In genomic region chr6:142455957-142456589, GRCh38 we compare ENCODE assay signal across 17 cellular contexts.
DNase-seq lines count a peak whose midpoint lies in the region; ATAC-seq and TF ChIP-seq lines count a peak whose summit lies in the region.
"Had no signal": no experiment of that assay in that cellular context is flagged by ENCODE, and none has a peak within 500 bp of the region (broad histone marks: within the 10 kb centered on the region; RNA-seq: fewer than 3 reads in every experiment).

No MANE protein-coding gene starts in this region.

- no peak overlapping the region for H3K9ac ChIP-seq in H9 (ENCODE audit: extremely low read depth, insufficient read length, low read length)
- no peak overlapping the region for H3K9ac ChIP-seq in Karpas-422 (ENCODE audit: low read length)
- H3K9ac ChIP-seq: BLaER1 had no signal

- no peak overlapping the region for H2AFZ ChIP-seq in H9 (ENCODE audit: low read length)
- H2AFZ ChIP-seq in Karpas-422 (ENCODE audit: low read length), result no peak overlapping the region

- no peaks in the 10 kb centered on the region for H3K4me1 ChIP-seq in H9 (ENCODE audit: insufficient read depth, low read length)
- H3K4me1 ChIP-seq in Karpas-422 (ENCODE audit: low read length), result no peaks in the 10 kb centered on the region
- H3K4me1 ChIP-seq: BLaER1 had no signal

- no peaks in the 10 kb centered on the region for H4K20me1 ChIP-seq in H9 (ENCODE audit: control insufficient read depth, insufficient read depth, insufficient read length)
- no peaks in the 10 kb centered on the region for H4K20me1 ChIP-seq in Karpas-422 (ENCODE audit: insufficient read depth, low read depth, low read length)
- H4K20me1 ChIP-seq: BLaER1 had no signal

- no peak overlapping the region for H2BK12ac ChIP-seq in H9 (ENCODE audit: insufficient read length, low read depth, low read length)

- H3K9me3 Mint-ChIP-seq in H9 (no peaks in the 10 kb centered on the region; a peak in 2 of 5 replicates), chondrocyte (ENCODE audit: low read depth) (no peaks in the 10 kb centered on the region)
- H3K9me3 Mint-ChIP-seq in stimulated activated memory B cell treated with anti-CD40 and anti-IgM and Interleukin-4, amounts not matched to agents 10 μg/mL and 1 μg/mL and 100 μg/mL, for 72 hours, result peaks cover 6% of the 10 kb centered on the region

- DNase-seq in H9 (no peak), chondrocyte (ENCODE audit: low spot score) (no peak), left lobe of liver (ENCODE audit: low spot score) (no peak), renal cortical epithelial cell (ENCODE audit: low read depth) (peak; percentile 23), Karpas-422 (no peak)
- DNase-seq: 8988T; Calu3; CD4-positive, alpha-beta memory T cell; DMS79 treated with DMSO at 0.1 percent for 48 hours; GF-D8; GOT3; IMR-90 had no signal

- H3K4me1 Mint-ChIP-seq in H9, result 0 out of 4 replicates have a peak, but pooled peaks cover 6% of the 10 kb centered on the region in 2 experiments
- H3K4me1 Mint-ChIP-seq in chondrocyte (ENCODE audit: low read depth), result peaks cover 19% of the 10 kb centered on the region
- no peaks in the 10 kb centered on the region for H3K4me1 Mint-ChIP-seq in stimulated activated memory B cell treated with anti-CD40 and anti-IgM and Interleukin-4, amounts not matched to agents 10 μg/mL and 1 μg/mL and 100 μg/mL, for 72 hours
- H3K4me1 Mint-ChIP-seq: CD14-positive monocyte; CD4-positive, alpha-beta memory T cell had no signal

- H3K56ac ChIP-seq in H9 (ENCODE audit: insufficient read length, low read depth, low read length), result no peak overlapping the region

- no peak overlapping the region for H3T11ph ChIP-seq in H9 (ENCODE audit: low read length)

- no CpG with 5 or more reads among the region's 8 CpGs for WGBS in H9 (ENCODE audit: extremely low coverage, insufficient read length, low lambda C conversion rate)

- H3K4me3 Mint-ChIP-seq in H9, result no peak overlapping the region
- H3K4me3 Mint-ChIP-seq in chondrocyte (ENCODE audit: unreplicated experiment), result no peak overlapping the region
- no peak overlapping the region for H3K4me3 Mint-ChIP-seq in stimulated activated memory B cell treated with anti-CD40 and anti-IgM and Interleukin-4, amounts not matched to agents 10 μg/mL and 1 μg/mL and 100 μg/mL, for 72 hours
- H3K4me3 Mint-ChIP-seq: CD14-positive monocyte; CD4-positive, alpha-beta memory T cell had no signal

- no peaks in the 10 kb centered on the region for H3K36me3 Mint-ChIP-seq in H9 (ENCODE audit: insufficient read depth in 1 of 3, low read depth in 3 of 3)
- no peaks in the 10 kb centered on the region for H3K36me3 Mint-ChIP-seq in chondrocyte (ENCODE audit: low read depth)
- H3K36me3 Mint-ChIP-seq in stimulated activated memory B cell treated with anti-CD40 and anti-IgM and Interleukin-4, amounts not matched to agents 10 μg/mL and 1 μg/mL and 100 μg/mL, for 72 hours, result no peaks in the 10 kb centered on the region
- H3K36me3 Mint-ChIP-seq: CD14-positive monocyte; CD4-positive, alpha-beta memory T cell had no signal

- H3K79me1 ChIP-seq in H9 (ENCODE audit: insufficient read depth, low read depth, low read length, poor library complexity, severe bottlenecking), result no peaks in the 10 kb centered on the region

- H3K36me3 ChIP-seq in Karpas-422 (ENCODE audit: insufficient read depth, low read length), result no peaks in the 10 kb centered on the region
- H3K36me3 ChIP-seq: BLaER1, HAP-1 had no signal

- TF ChIP-seq CTCF in H9 (conservative IDR thresholded peaks at IDR 0.05) (no peak), chondrocyte (IDR thresholded peaks at IDR 0.05) (no peak)

- H3K4me2 ChIP-seq in H9 (ENCODE audit: insufficient read depth, insufficient read length, low read length) (no peak overlapping the region), Karpas-422 (ENCODE audit: low read depth, low read length, poor library complexity, severe bottlenecking) (no peak overlapping the region)
- H3K4me2 ChIP-seq: BLaER1 had no signal

- H3K23ac ChIP-seq in H9 (ENCODE audit: insufficient read length, low read depth, low read length), result no peak overlapping the region

- H3K23me2 ChIP-seq in H9 (ENCODE audit: insufficient read length, low read depth, low read length, poor library complexity, severe bottlenecking), result peaks cover 2% of the 10 kb centered on the region

- no peak overlapping the region for H3K4me3 ChIP-seq in Karpas-422 (ENCODE audit: low read length)
- H3K4me3 ChIP-seq: BLaER1, HAP-1 had no signal

- H2BK20ac ChIP-seq in H9 (ENCODE audit: low read depth, low read length, poor library complexity, severe bottlenecking), result peak overlapping the region; percentile 26

- no peak overlapping the region for H2BK120ac ChIP-seq in H9 (ENCODE audit: low read depth, low read length, poor library complexity, severe bottlenecking)

- no peaks in the 10 kb centered on the region for H3K27me3 Mint-ChIP-seq in H9 (ENCODE audit: low read depth)
- no peaks in the 10 kb centered on the region for H3K27me3 Mint-ChIP-seq in chondrocyte (ENCODE audit: low read depth)
- H3K27me3 Mint-ChIP-seq in stimulated activated memory B cell treated with anti-CD40 and anti-IgM and Interleukin-4, amounts not matched to agents 10 μg/mL and 1 μg/mL and 100 μg/mL, for 72 hours, result peaks cover 4% of the 10 kb centered on the region

- H4K91ac ChIP-seq in H9 (ENCODE audit: insufficient read length, low read depth, low read length), result no peak overlapping the region

- H3K14ac ChIP-seq in H9 (ENCODE audit: insufficient read depth, low read length), result no peak overlapping the region

- H4K5ac ChIP-seq in H9 (ENCODE audit: insufficient read length, low read depth, low read length), result no peak overlapping the region

- H2BK5ac ChIP-seq in H9 (ENCODE audit: insufficient read length, low read length), result no peak overlapping the region

- ATAC-seq in left lobe of liver (peak; percentile 8), HG03378 (IDR thresholded peaks at IDR 0.05; ENCODE audit: unreplicated experiment) (no peak)
- no peak for ATAC-seq in stimulated activated memory B cell treated with anti-CD40 and anti-IgM and Interleukin-4, amounts not matched to agents 10 μg/mL and 1 μg/mL and 100 μg/mL, for 72 hours

- no peak overlapping the region for H4K8ac ChIP-seq in H9 (replicated peaks; ENCODE audit: insufficient read length, low read depth, low read length)

- H3K79me2 ChIP-seq in H9 (ENCODE audit: insufficient read depth, low read length) (no peaks in the 10 kb centered on the region), Karpas-422 (ENCODE audit: low read length) (no peaks in the 10 kb centered on the region)

- H3K27ac ChIP-seq in H9 (ENCODE audit: insufficient read length, low read depth, low read length) (no peak overlapping the region), Karpas-422 (ENCODE audit: low read length) (no peak overlapping the region)
- H3K27ac ChIP-seq: BLaER1 had no signal

- no peak overlapping the region for H3K18ac ChIP-seq in H9 (ENCODE audit: insufficient read length, low read depth, low read length)

- H3K27ac Mint-ChIP-seq in H9 (no peak overlapping the region), chondrocyte (ENCODE audit: unreplicated experiment) (peak overlapping the region; percentile 45)
- no peak overlapping the region for H3K27ac Mint-ChIP-seq in stimulated activated memory B cell treated with anti-CD40 and anti-IgM and Interleukin-4, amounts not matched to agents 10 μg/mL and 1 μg/mL and 100 μg/mL, for 72 hours
- H3K27ac Mint-ChIP-seq: CD14-positive monocyte; CD4-positive, alpha-beta memory T cell had no signal

- no peak overlapping the region for H3K4ac ChIP-seq in H9 (ENCODE audit: low read depth, low read length)

- H2AK5ac ChIP-seq in H9 (ENCODE audit: insufficient read length, low read length), result no peak overlapping the region

- H3K27me3 ChIP-seq in H9 (ENCODE audit: insufficient read depth, low read length) (no peaks in the 10 kb centered on the region), Karpas-422 (ENCODE audit: low read length) (no peaks in the 10 kb centered on the region)
- H3K27me3 ChIP-seq: BLaER1 had no signal

- no peaks in the 10 kb centered on the region for H3K9me3 ChIP-seq in H9 (ENCODE audit: control insufficient read depth, low read depth, low read length)
- no peaks in the 10 kb centered on the region for H3K9me3 ChIP-seq in Karpas-422 (ENCODE audit: low read length)
- H3K9me3 ChIP-seq: BLaER1, HAP-1 had no signal

- no peaks in the 10 kb centered on the region for H3K9me2 ChIP-seq in Karpas-422 (replicated peaks; ENCODE audit: insufficient read depth, low read length)

- H2BK15ac ChIP-seq in H9 (ENCODE audit: low read depth, low read length), result no peak overlapping the region
